ENCODE assay signal across 15 cellular contexts in the genomic region with DNA sequence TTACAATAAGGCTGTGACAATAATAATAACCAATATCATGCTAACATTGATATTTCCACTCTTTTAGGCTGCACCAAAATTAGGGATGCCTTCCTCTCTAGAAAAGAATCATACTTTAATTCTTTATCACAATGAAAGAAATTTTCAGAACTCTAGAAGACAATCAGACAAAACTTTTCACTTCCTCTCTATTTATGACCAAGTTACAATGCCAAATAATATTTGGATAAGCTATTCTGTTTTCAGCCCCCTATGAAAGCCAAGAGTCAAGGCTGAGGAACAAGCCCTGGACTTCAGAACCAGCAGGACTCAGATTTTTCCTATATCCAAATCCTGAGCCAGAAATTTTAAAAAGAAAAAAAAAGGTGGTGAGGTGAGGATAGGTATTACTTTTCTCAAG.
"Had no signal": no experiment of that assay in that cellular context is flagged by ENCODE, and none has a peak within 500 bp of the region (broad histone marks: within the 10 kb centered on the region; RNA-seq: fewer than 3 reads in every experiment).

No MANE protein-coding gene starts in this region.

- H3K36me3 Mint-ChIP-seq: brain; natural killer cell treated with Interleukin-12 subunit alpha and Interleukin-12 subunit beta and Interleukin-15 and Interleukin-18, amount 100 ng/mL, for 72 hours had no signal

- H3K27me3 Mint-ChIP-seq: activated B cell treated with CpG ODN at 0.5 μM for 24 hours; activated CD4-positive, alpha-beta T cell treated with anti-CD3 and anti-CD28 coated beads, Interleukin-2, amount 10 ng/mL, durations not matched to agents 24 days and 14 days; activated T-helper 17 cell treated with anti-CD3 and anti-CD28 coated beads, Interleukin-2, amount 50 U/mL, for 72 hours; natural killer cell treated with Interleukin-12 subunit alpha and Interleukin-12 subunit beta and Interleukin-15 and Interleukin-18, amount 100 ng/mL, for 72 hours had no signal

- ATAC-seq: activated T-helper 17 cell treated with anti-CD3 and anti-CD28 coated beads, Interleukin-2, amount 50 U/mL, for 72 hours; natural killer cell treated with Interleukin-12 subunit alpha and Interleukin-12 subunit beta and Interleukin-15 and Interleukin-18, amount 100 ng/mL, for 72 hours; sciatic nerve had no signal

- H3K4me1 Mint-ChIP-seq: activated T-helper 17 cell treated with anti-CD3 and anti-CD28 coated beads, Interleukin-2, amount 50 U/mL, for 72 hours had no signal

- H3K9me3 ChIP-seq: adrenal gland, esophagus squamous epithelium had no signal

- H3K4me3 Mint-ChIP-seq: activated B cell treated with CpG ODN at 0.5 μM for 24 hours; activated CD4-positive, alpha-beta T cell treated with anti-CD3 and anti-CD28 coated beads, Interleukin-2, amount 10 ng/mL, durations not matched to agents 24 days and 14 days; activated naive CD4-positive, alpha-beta T cell treated with anti-CD3 and anti-CD28 coated beads for 36 hours; activated T-helper 17 cell treated with anti-CD3 and anti-CD28 coated beads, Interleukin-2, amount 50 U/mL, for 72 hours; natural killer cell treated with Interleukin-12 subunit alpha and Interleukin-12 subunit beta and Interleukin-15 and Interleukin-18, amount 100 ng/mL, for 72 hours had no signal

- H3K9me3 Mint-ChIP-seq: activated B cell treated with CpG ODN at 0.5 μM for 24 hours; activated CD4-positive, alpha-beta T cell treated with anti-CD3 and anti-CD28 coated beads, Interleukin-2, amount 10 ng/mL, durations not matched to agents 24 days and 14 days; activated naive CD4-positive, alpha-beta T cell treated with anti-CD3 and anti-CD28 coated beads for 36 hours; activated T-helper 17 cell treated with anti-CD3 and anti-CD28 coated beads, Interleukin-2, amount 50 U/mL, for 72 hours; natural killer cell treated with Interleukin-12 subunit alpha and Interleukin-12 subunit beta and Interleukin-15 and Interleukin-18, amount 100 ng/mL, for 72 hours had no signal

- H3K27ac ChIP-seq: adrenal gland had no signal

- H3K4me3 ChIP-seq: adrenal gland, esophagus squamous epithelium had no signal

- H3K27me3 ChIP-seq: adrenal gland, esophagus squamous epithelium had no signal

- H3K36me3 ChIP-seq: adrenal gland, esophagus squamous epithelium had no signal

- H3K27ac Mint-ChIP-seq: activated B cell treated with CpG ODN at 0.5 μM for 24 hours; activated CD4-positive, alpha-beta T cell treated with anti-CD3 and anti-CD28 coated beads, Interleukin-2, amount 10 ng/mL, durations not matched to agents 24 days and 14 days; activated naive CD4-positive, alpha-beta T cell treated with anti-CD3 and anti-CD28 coated beads for 36 hours; activated T-helper 17 cell treated with anti-CD3 and anti-CD28 coated beads, Interleukin-2, amount 50 U/mL, for 72 hours; natural killer cell treated with Interleukin-12 subunit alpha and Interleukin-12 subunit beta and Interleukin-15 and Interleukin-18, amount 100 ng/mL, for 72 hours had no signal

- DNase-seq: activated B cell treated with CpG ODN at 0.5 μM for 24 hours; activated CD4-positive, alpha-beta T cell treated with anti-CD3 and anti-CD28 coated beads, Interleukin-2, amount 10 ng/mL, durations not matched to agents 24 days and 14 days; activated naive CD4-positive, alpha-beta T cell treated with anti-CD3 and anti-CD28 coated beads for 36 hours; activated T-cell treated with anti-CD3 and anti-CD28 coated beads for 4 hours; adrenal gland; esophagus squamous epithelium; foreskin melanocyte; head of caudate nucleus; occipital lobe; stimulated activated CD4-positive, alpha-beta T cell treated with anti-CD3 and anti-CD28 coated beads, Interleukin-12 subunit alpha, Interleukin-12 subunit beta, amount 100 ng/mL, for 4 hours; stimulated activated naive CD4-positive, alpha-beta T cell treated with Interleukin-2 at 50 U/mL for 16 hours had no signal
